1 cellular context compared by ENCODE assay signal in the genomic region with DNA sequence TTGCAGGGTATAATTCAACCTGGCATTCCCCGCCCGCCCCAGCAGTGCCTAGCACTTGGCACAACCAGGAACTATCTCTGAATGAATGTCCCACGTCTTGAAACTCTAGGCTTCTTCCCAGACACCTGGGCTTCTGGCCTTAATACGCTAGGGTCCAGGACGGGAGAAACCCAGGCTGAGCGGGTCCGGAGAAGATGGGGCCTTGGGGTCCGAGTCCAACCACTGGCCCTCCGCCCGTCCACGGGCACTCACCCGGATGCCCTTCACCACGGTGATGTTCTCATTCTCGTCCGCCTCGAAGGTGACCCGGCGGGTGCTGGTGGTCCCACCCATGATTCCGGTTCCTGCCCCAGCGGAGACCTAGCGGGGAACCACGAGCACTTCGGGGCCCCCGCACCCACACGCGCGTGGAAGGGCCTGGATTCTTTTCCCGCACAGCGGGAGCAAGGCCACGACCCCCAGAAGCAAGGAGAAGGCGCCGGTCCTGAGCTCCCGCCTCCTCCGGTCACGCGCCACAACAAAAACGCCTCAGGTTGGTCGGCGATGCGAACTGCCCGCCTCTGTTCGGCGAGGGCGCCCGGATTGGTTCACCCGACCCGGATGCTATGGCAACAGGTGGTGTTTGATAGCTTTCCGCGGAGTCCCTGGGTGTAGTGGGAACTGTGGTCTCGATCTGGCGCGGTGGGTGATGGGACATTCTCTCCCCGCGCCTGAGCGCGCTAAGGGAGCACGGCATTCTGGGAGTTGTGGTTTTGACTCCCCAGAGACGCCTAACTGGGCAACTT.
TF ChIP-seq lines count a peak whose summit lies in the region.

CHCHD3 (minus strand) TSS at position 486 of the 785 bp plus-strand sequence; CDS start at position 333, 153 bp downstream.

TF ChIP-seq in HepG2, 621 proteins besides CTCF, POLR2A, EP300 and RAD21 (continued from another document and continues in another):
- peak; percentile 98 for TF ChIP-seq RFX1 (IDR thresholded peaks at IDR 0.05)
- TF ChIP-seq HHEX (CRISPR knock-in tag; IDR thresholded peaks at IDR 0.05): no peak
- peak; percentile 78 for TF ChIP-seq SP4 (CRISPR knock-in tag; IDR thresholded peaks at IDR 0.05)
- peak; percentile 75 for TF ChIP-seq ATF1 (CRISPR knock-in tag; IDR thresholded peaks at IDR 0.05)
- TF ChIP-seq ZSCAN21 (CRISPR knock-in tag; IDR thresholded peaks at IDR 0.05; ENCODE audit: borderline replicate concordance): 0 out of 2 replicates have a peak, but pooled peaks have one; percentile 38
- peak; percentile 48; the same call in 1 of the 2 replicates for TF ChIP-seq ZNF724P (CRISPR knock-in tag; IDR thresholded peaks at IDR 0.05; ENCODE audit: borderline replicate concordance)
- no peak for TF ChIP-seq JDP2 (CRISPR knock-in tag; IDR thresholded peaks at IDR 0.05; ENCODE audit: borderline replicate concordance)
- TF ChIP-seq MIER3 (CRISPR knock-in tag; IDR thresholded peaks at IDR 0.05; ENCODE audit: borderline replicate concordance): peak; percentile 60
- peak; percentile 90 for TF ChIP-seq HOMEZ (CRISPR knock-in tag; IDR thresholded peaks at IDR 0.05; ENCODE audit: low read depth)
- no peak for TF ChIP-seq SMC3 (IDR thresholded peaks at IDR 0.05; ENCODE audit: low read length)
- TF ChIP-seq HMGXB4 (CRISPR knock-in tag; IDR thresholded peaks at IDR 0.05; ENCODE audit: borderline replicate concordance in 1 of 2, low read depth in 1 of 2): peak in 1 of 2 experiments; percentile 79; a peak in 1 of 4 replicates
- TF ChIP-seq RBM39 (IDR thresholded peaks at IDR 0.05; ENCODE audit: low read depth, low read length, poor library complexity, severe bottlenecking): peak; percentile 56
- TF ChIP-seq DMAP1 (CRISPR knock-in tag; IDR thresholded peaks at IDR 0.05): peak; percentile 80
- TF ChIP-seq, protein P1, sequence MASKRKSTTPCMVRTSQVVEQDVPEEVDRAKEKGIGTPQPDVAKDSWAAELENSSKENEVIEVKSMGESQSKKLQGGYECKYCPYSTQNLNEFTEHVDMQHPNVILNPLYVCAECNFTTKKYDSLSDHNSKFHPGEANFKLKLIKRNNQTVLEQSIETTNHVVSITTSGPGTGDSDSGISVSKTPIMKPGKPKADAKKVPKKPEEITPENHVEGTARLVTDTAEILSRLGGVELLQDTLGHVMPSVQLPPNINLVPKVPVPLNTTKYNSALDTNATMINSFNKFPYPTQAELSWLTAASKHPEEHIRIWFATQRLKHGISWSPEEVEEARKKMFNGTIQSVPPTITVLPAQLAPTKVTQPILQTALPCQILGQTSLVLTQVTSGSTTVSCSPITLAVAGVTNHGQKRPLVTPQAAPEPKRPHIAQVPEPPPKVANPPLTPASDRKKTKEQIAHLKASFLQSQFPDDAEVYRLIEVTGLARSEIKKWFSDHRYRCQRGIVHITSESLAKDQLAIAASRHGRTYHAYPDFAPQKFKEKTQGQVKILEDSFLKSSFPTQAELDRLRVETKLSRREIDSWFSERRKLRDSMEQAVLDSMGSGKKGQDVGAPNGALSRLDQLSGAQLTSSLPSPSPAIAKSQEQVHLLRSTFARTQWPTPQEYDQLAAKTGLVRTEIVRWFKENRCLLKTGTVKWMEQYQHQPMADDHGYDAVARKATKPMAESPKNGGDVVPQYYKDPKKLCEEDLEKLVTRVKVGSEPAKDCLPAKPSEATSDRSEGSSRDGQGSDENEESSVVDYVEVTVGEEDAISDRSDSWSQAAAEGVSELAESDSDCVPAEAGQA (IDR thresholded peaks at IDR 0.05; ENCODE audit: low read depth): peak; percentile 81
- TF ChIP-seq, protein P1 (CRISPR knock-in tag; IDR thresholded peaks at IDR 0.05; ENCODE audit: borderline replicate concordance): no peak
- no peak for TF ChIP-seq ZFP37 (CRISPR knock-in tag; IDR thresholded peaks at IDR 0.05; ENCODE audit: borderline replicate concordance)
- 0 out of 2 replicates have a peak, but pooled peaks have one; percentile 32 for TF ChIP-seq TSC22D2 (CRISPR knock-in tag; IDR thresholded peaks at IDR 0.05; ENCODE audit: borderline replicate concordance)
- peak; percentile 69; the same call in 1 of the 2 replicates for TF ChIP-seq ZNF274 (CRISPR knock-in tag; IDR thresholded peaks at IDR 0.05)
- TF ChIP-seq GATAD1 (CRISPR knock-in tag; IDR thresholded peaks at IDR 0.05): peak; percentile 89
- no peak for TF ChIP-seq BRCA1 (CRISPR knock-in tag; IDR thresholded peaks at IDR 0.05)
- TF ChIP-seq ZMYM4 (CRISPR knock-in tag; IDR thresholded peaks at IDR 0.05): peak; percentile 81
- TF ChIP-seq ZNF773 (CRISPR knock-in tag; IDR thresholded peaks at IDR 0.05; ENCODE audit: borderline replicate concordance): no peak
- peak; percentile 77; the same call in 1 of the 2 replicates for TF ChIP-seq ZNF350 (CRISPR knock-in tag; IDR thresholded peaks at IDR 0.05; ENCODE audit: borderline replicate concordance, low read depth)
- TF ChIP-seq NFKBIZ (CRISPR knock-in tag; IDR thresholded peaks at IDR 0.05): no peak; the same call in 1 of the 2 replicates
- peak; percentile 15; the same call in 1 of the 2 replicates for TF ChIP-seq SRF (IDR thresholded peaks at IDR 0.05; ENCODE audit: low read depth, low read length)
- 0 out of 2 replicates have a peak, but pooled peaks have one; percentile 23 for TF ChIP-seq ELF3 (CRISPR knock-in tag; IDR thresholded peaks at IDR 0.05)
- TF ChIP-seq SAP130 (CRISPR knock-in tag; IDR thresholded peaks at IDR 0.05; ENCODE audit: low read depth): peak; percentile 90
- peak; percentile 52 for TF ChIP-seq RAD51 (IDR thresholded peaks at IDR 0.05; ENCODE audit: borderline replicate concordance)
- TF ChIP-seq MTA3 (CRISPR knock-in tag; IDR thresholded peaks at IDR 0.05): no peak
- peak; percentile 98 for TF ChIP-seq E2F1 (CRISPR knock-in tag; IDR thresholded peaks at IDR 0.05)
- TF ChIP-seq MAFF (IDR thresholded peaks at IDR 0.05; ENCODE audit: low read depth, low read length): no peak
- 0 out of 2 replicates have a peak, but pooled peaks have one; percentile 65 for TF ChIP-seq AHR (CRISPR knock-in tag; IDR thresholded peaks at IDR 0.05)
- TF ChIP-seq, protein P2, sequence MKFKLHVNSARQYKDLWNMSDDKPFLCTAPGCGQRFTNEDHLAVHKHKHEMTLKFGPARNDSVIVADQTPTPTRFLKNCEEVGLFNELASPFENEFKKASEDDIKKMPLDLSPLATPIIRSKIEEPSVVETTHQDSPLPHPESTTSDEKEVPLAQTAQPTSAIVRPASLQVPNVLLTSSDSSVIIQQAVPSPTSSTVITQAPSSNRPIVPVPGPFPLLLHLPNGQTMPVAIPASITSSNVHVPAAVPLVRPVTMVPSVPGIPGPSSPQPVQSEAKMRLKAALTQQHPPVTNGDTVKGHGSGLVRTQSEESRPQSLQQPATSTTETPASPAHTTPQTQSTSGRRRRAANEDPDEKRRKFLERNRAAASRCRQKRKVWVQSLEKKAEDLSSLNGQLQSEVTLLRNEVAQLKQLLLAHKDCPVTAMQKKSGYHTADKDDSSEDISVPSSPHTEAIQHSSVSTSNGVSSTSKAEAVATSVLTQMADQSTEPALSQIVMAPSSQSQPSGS (CRISPR knock-in tag; IDR thresholded peaks at IDR 0.05): no peak
- TF ChIP-seq HCFC1 (IDR thresholded peaks at IDR 0.05; ENCODE audit: low read depth, low read length): peak; percentile 90
- TF ChIP-seq ELK4 (CRISPR knock-in tag; IDR thresholded peaks at IDR 0.05; ENCODE audit: borderline replicate concordance): no peak
- TF ChIP-seq ZSCAN22 (CRISPR knock-in tag; IDR thresholded peaks at IDR 0.05): no peak
- TF ChIP-seq ZNF740 (CRISPR knock-in tag; IDR thresholded peaks at IDR 0.05): no peak
- TF ChIP-seq MIXL1 (CRISPR knock-in tag; IDR thresholded peaks at IDR 0.05): peak; percentile 61; the same call in 1 of the 2 replicates
- peak; percentile 71 for TF ChIP-seq RXRA (CRISPR knock-in tag; IDR thresholded peaks at IDR 0.05)
- TF ChIP-seq ZNF121 (CRISPR knock-in tag; IDR thresholded peaks at IDR 0.05): 0 out of 2 replicates have a peak, but pooled peaks have one; percentile 14
- TF ChIP-seq ARNT2 (CRISPR knock-in tag; IDR thresholded peaks at IDR 0.05; ENCODE audit: low read depth): peak; percentile 48; the same call in 1 of the 2 replicates
- TF ChIP-seq KMT2B (CRISPR knock-in tag; IDR thresholded peaks at IDR 0.05): peak; percentile 88
- TF ChIP-seq CREM (IDR thresholded peaks at IDR 0.05): peak; percentile 95
- no peak for TF ChIP-seq CREM (CRISPR knock-in tag; IDR thresholded peaks at IDR 0.05)
- TF ChIP-seq HNF1B (CRISPR knock-in tag; IDR thresholded peaks at IDR 0.05): peak; percentile 38
- TF ChIP-seq ZNF513 (CRISPR knock-in tag; conservative IDR thresholded peaks at IDR 0.05): no peak
